10 cellular contexts compared by ENCODE assay signal in genomic region chr16:11572301-11572995, GRCh38. TPM values are rescaled to one million over a fixed set of nuclear protein-coding genes. Genes with fewer than 3 reads are reported as not detected.
DNase-seq lines count a peak whose midpoint lies in the region; ATAC-seq and TF ChIP-seq lines count a peak whose summit lies in the region.
"Had no signal": no experiment of that assay in that cellular context is flagged by ENCODE, and none has a peak within 500 bp of the region (broad histone marks: within the 10 kb centered on the region; RNA-seq: fewer than 3 reads in every experiment).

No MANE protein-coding gene starts in this region.

- H3K27ac ChIP-seq in right cardiac atrium (ENCODE audit: low read length) (no peak overlapping the region), heart left ventricle (peak overlapping the region in 1 of 12 donors; percentile 10), upper lobe of left lung (peak overlapping the region in 3 of 4 donors; percentile 11 to 69 (median 54)), MM.1S (ENCODE audit: low read length) (no peak overlapping the region)
- H3K27ac ChIP-seq: ovary had no signal

- H3K9me3 Mint-ChIP-seq in activated T-cell treated with anti-CD3 and anti-CD28 coated beads, Interleukin-2, amount 50 U/mL, for 4 hours, result no peaks in the 10 kb centered on the region

- H3K27me3 ChIP-seq in right cardiac atrium (ENCODE audit: control insufficient read depth, insufficient read depth) (no peaks in the 10 kb centered on the region), heart left ventricle (no peaks in the 10 kb centered on the region), upper lobe of left lung (no peaks in the 10 kb centered on the region), MM.1S (replicated peaks; ENCODE audit: insufficient read depth, low read length) (no peaks in the 10 kb centered on the region)
- H3K27me3 ChIP-seq: ovary had no signal

- H3K4me2 ChIP-seq in MM.1S (ENCODE audit: low read depth, low read length), result no peak overlapping the region

- H3K9me2 ChIP-seq in MM.1S (replicated peaks; ENCODE audit: insufficient read depth, low read length), result no peaks in the 10 kb centered on the region

- peaks cover 19% of the 10 kb centered on the region for H3K36me3 Mint-ChIP-seq in activated T-cell treated with anti-CD3 and anti-CD28 coated beads, Interleukin-2, amount 50 U/mL, for 4 hours (ENCODE audit: insufficient read depth)

- no peak overlapping the region for H3K9ac ChIP-seq in MM.1S (ENCODE audit: low read length)

- peaks cover 0 to 26% (median 0%) of the 10 kb centered on the region in 9 donors for H3K36me3 ChIP-seq in heart left ventricle
- peaks cover 0 to 14% (median 0%) of the 10 kb centered on the region in 4 donors for H3K36me3 ChIP-seq in upper lobe of left lung
- no peaks in the 10 kb centered on the region for H3K36me3 ChIP-seq in MM.1S (replicated peaks; ENCODE audit: insufficient read depth, low read length)
- H3K36me3 ChIP-seq: ovary had no signal

- H3K4me1 ChIP-seq in right cardiac atrium (ENCODE audit: control insufficient read depth, insufficient read depth, low read length), result peaks cover 2% of the 10 kb centered on the region
- H3K4me1 ChIP-seq in heart left ventricle, result peaks cover 0 to 51% (median 8%) of the 10 kb centered on the region in 12 donors
- H3K4me1 ChIP-seq in upper lobe of left lung, result peaks cover 34 to 42% (median 39%) of the 10 kb centered on the region in 4 donors
- H3K4me1 ChIP-seq in MM.1S (ENCODE audit: low read length), result peaks cover 21% of the 10 kb centered on the region

- H3K27me3 Mint-ChIP-seq in activated T-cell treated with anti-CD3 and anti-CD28 coated beads, Interleukin-2, amount 50 U/mL, for 4 hours (ENCODE audit: low read depth), result no peaks in the 10 kb centered on the region

- TF ChIP-seq POLR2A in heart left ventricle (IDR thresholded peaks at IDR 0.05), result no peak
- TF ChIP-seq POLR2A in upper lobe of left lung (IDR thresholded peaks at IDR 0.05), result no peak

- H3K4me1 Mint-ChIP-seq in activated T-cell treated with anti-CD3 and anti-CD28 coated beads, Interleukin-2, amount 50 U/mL, for 4 hours (ENCODE audit: low read depth), result peaks cover 72% of the 10 kb centered on the region

- peak overlapping the region; percentile 50 for H3K4me3 Mint-ChIP-seq in activated T-cell treated with anti-CD3 and anti-CD28 coated beads, Interleukin-2, amount 50 U/mL, for 4 hours

- H3K9me3 ChIP-seq in right cardiac atrium (ENCODE audit: control insufficient read depth, low read length) (no peaks in the 10 kb centered on the region), heart left ventricle (no peaks in the 10 kb centered on the region), upper lobe of left lung (no peaks in the 10 kb centered on the region), MM.1S (replicated peaks; ENCODE audit: insufficient read depth, low read length) (no peaks in the 10 kb centered on the region)
- H3K9me3 ChIP-seq: ovary had no signal

- H3F3A ChIP-seq in MM.1S (ENCODE audit: insufficient read depth, low read length), result peaks cover 19% of the 10 kb centered on the region

- no peak overlapping the region for H2AFZ ChIP-seq in MM.1S (ENCODE audit: low read length)

- intact Hi-C loops in right cardiac atrium (cut with DNase I), result no loop called here
- intact Hi-C loops in heart left ventricle (cut with DNase I), result no loop called here

- TF ChIP-seq CTCF in heart left ventricle (IDR thresholded peaks at IDR 0.05) (no peak), upper lobe of left lung (IDR thresholded peaks at IDR 0.05) (no peak), MM.1S (IDR thresholded peaks at IDR 0.05; ENCODE audit: low read length) (no peak)

- DNase-seq in right cardiac atrium, result peak in 2 of 3 donors; percentile 7 to 52
- no peak for DNase-seq in heart left ventricle
- peak; percentile 37 for DNase-seq in activated T-cell treated with anti-CD3 and anti-CD28 coated beads, Interleukin-2, amount 50 U/mL, for 4 hours
- peak; percentile 40 for DNase-seq in left kidney (ENCODE audit: low read depth, low spot score)
- DNase-seq in upper lobe of left lung, result peak in 1 of 2 donors; percentile 57
- no peak for DNase-seq in MM.1S
- no peak for DNase-seq in activated CD4-positive, CD25-positive, alpha-beta regulatory T cell treated with anti-CD3 and anti-CD28 coated beads, Interleukin-2, amount 50 U/mL, for 72 hours
- DNase-seq: T1000 had no signal

- 65% methylated on average over 17 of the region's 17 CpGs for WGBS in right cardiac atrium
- WGBS in heart left ventricle, 4 donors, result 65 to 78% (median 75%) methylated on average over 17 of the region's 17 CpGs
- WGBS in upper lobe of left lung, 2 donors, result 64 to 65% methylated on average over 17 of the region's 17 CpGs

- peaks cover 5% of the 10 kb centered on the region; the same call in 1 of the 2 replicates for H4K20me1 ChIP-seq in MM.1S (ENCODE audit: insufficient read depth, low read length)

- TF ChIP-seq EP300 in upper lobe of left lung (IDR thresholded peaks at IDR 0.05), result no peak

- H3K4me3 ChIP-seq in right cardiac atrium (ENCODE audit: low read length) (no peak overlapping the region), heart left ventricle (no peak overlapping the region), upper lobe of left lung (no peak overlapping the region), MM.1S (ENCODE audit: low read length) (no peak overlapping the region)
- H3K4me3 ChIP-seq: ovary had no signal

- peaks cover 100% of the 10 kb centered on the region for H3K79me2 ChIP-seq in MM.1S (ENCODE audit: low read length)

- ATAC-seq in right cardiac atrium (no peak), heart left ventricle (no peak), upper lobe of left lung (ENCODE audit: low FRiP score in 2 of 2) (no peak), GM19397 (IDR thresholded peaks at IDR 0.05; ENCODE audit: unreplicated experiment) (no peak)
- peak; percentile 25 to 26 for ATAC-seq in activated T-cell treated with anti-CD3 and anti-CD28 coated beads, Interleukin-2, amount 50 U/mL, for 4 hours

RNA-seq across cellular contexts. Expression of gene LITAF, which starts 14.3 kb away (rescaled TPM):
- 10 to 100 TPM; 54.0 to 76.5 (median 65.3) TPM for total RNA-seq in right cardiac atrium
- 25.7 TPM for polyA plus RNA-seq in right cardiac atrium
- total RNA-seq in heart left ventricle, result 100 to 1,000 TPM in 1 of 9 donors, 10 to 100 TPM in 8; 34.1 to 133 (median 54.0) TPM
- polyA plus RNA-seq in heart left ventricle, result 10 to 100 TPM; 12.2 to 32.5 TPM
- total RNA-seq in activated T-cell treated with anti-CD3 and anti-CD28 coated beads, Interleukin-2, amount 50 U/mL, for 4 hours, result 100 to 1,000 TPM in 2 of 3 donors, 10 to 100 TPM in 1; 68.4 to 127 (median 103) TPM
- total RNA-seq in upper lobe of left lung, result 100 to 1,000 TPM in 4 of 6 donors, 10 to 100 TPM in 2; 65.8 to 281 (median 113) TPM

Comparison
In these comparisons a context has a peak if more than half of its experiments do, and no peak if none do; other contexts are left out.
1. DNase-seq: peak in right cardiac atrium (2 of 3), activated T-cell treated with anti-CD3 and anti-CD28 coated beads, Interleukin-2, amount 50 U/mL, for 4 hours (single experiment) and left kidney (single experiment); none in heart left ventricle (0 of 5), MM.1S (single experiment) and activated CD4-positive, CD25-positive, alpha-beta regulatory T cell treated with anti-CD3 and anti-CD28 coated beads, Interleukin-2, amount 50 U/mL, for 72 hours (single experiment).
2. ATAC-seq: peak in activated T-cell treated with anti-CD3 and anti-CD28 coated beads, Interleukin-2, amount 50 U/mL, for 4 hours (2 of 2); none in right cardiac atrium (0 of 2), heart left ventricle (0 of 4), upper lobe of left lung (0 of 2) and GM19397 (single experiment).
3. H3K27ac ChIP-seq: peak in upper lobe of left lung (3 of 4); none in right cardiac atrium (single experiment) and MM.1S (single experiment).